In the genomic region with DNA sequence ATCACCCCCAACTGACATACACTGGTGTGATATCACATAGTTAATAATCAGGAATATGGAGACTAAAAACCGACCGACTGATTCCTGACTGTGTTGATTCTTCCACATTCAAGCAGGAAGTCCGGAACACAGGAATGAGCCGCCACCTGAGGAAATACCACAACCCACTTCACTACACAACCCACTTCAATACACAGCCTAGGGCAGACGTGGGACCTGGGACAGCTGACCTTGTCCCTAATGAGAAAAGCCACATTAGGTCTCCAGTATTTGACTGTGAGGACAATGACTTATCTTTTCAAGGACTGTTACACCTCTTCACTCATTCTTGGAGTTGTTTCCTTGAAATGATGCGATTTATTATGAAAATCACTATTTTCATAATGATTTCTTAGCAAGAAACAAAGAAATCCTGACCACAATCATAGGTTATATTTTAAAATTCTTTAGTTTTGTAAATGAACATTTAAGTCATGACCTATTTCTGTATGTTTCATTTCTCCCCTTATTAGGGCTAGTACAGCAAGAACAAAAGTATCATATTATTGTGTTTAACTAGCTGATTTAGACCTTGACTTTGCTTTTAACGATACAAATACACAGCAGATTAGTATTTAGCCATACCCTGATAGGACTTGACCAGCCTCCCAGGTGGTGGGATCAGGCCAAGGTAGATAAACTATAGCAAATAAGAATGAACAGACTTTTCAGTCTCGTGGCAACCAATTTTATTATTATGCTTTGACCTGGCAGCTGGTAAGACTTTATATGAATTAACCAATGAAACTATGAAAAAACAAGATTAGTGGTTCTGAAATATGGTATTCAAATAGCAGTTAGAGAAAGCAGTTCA, we compare ENCODE assay signal across 17 cellular contexts. TPM values are rescaled to one million over a fixed set of nuclear protein-coding genes. Genes with fewer than 3 reads are reported as not detected.
DNase-seq lines count a peak whose midpoint lies in the region; ATAC-seq and TF ChIP-seq lines count a peak whose summit lies in the region.
"Had no signal": no experiment of that assay in that cellular context is flagged by ENCODE, and none has a peak within 500 bp of the region (broad histone marks: within the 10 kb centered on the region; RNA-seq: fewer than 3 reads in every experiment).

No MANE protein-coding gene starts in this region.

- no peak for TF ChIP-seq POLR2A in transverse colon (IDR thresholded peaks at IDR 0.05)

- H3K36me3 ChIP-seq in lower lobe of right lung: no peaks in the 10 kb centered on the region
- no peaks in the 10 kb centered on the region for H3K36me3 ChIP-seq in transverse colon
- H3K36me3 ChIP-seq: HAP-1 had no signal

- H3K9me3 ChIP-seq in lower lobe of right lung (no peaks in the 10 kb centered on the region), transverse colon (no peaks in the 10 kb centered on the region)
- H3K9me3 ChIP-seq: HAP-1, SK-N-SH, testis had no signal

- in situ Hi-C loops in transverse colon (cut with MboI; ENCODE audit: low pct_ligation_motif_present in 1 of 4, low pct_unique_long_range_greater_than_20kb in 1 of 4, low sequenced_read_pairs in 3 of 4): loop anchor here in 1 of 4 donors (10.0 kb wide), 1 partner anchor 69 kb away; no protein-coding TSS in a partner anchor

- no peaks in the 10 kb centered on the region for H3K9me3 Mint-ChIP-seq in activated T-cell treated with anti-CD3 and anti-CD28 coated beads, Interleukin-2, amount 50 U/mL, for 24 hours
- no peaks in the 10 kb centered on the region for H3K9me3 Mint-ChIP-seq in activated T-helper 1 cell treated with anti-CD3 and anti-CD28 coated beads, Interleukin-12 subunit alpha, Interleukin-12 subunit beta, Interleukin-2, Interleukin-4 antibody, amounts not matched to agents 30 ng/mL and 10 ng/mL and 1 ng/mL, durations not matched to agents 14 hours and 24 hours and 36 hours

- H3K36me3 Mint-ChIP-seq in activated T-cell treated with anti-CD3 and anti-CD28 coated beads, Interleukin-2, amount 50 U/mL, for 24 hours (ENCODE audit: low read depth): peaks cover 88% of the 10 kb centered on the region
- peaks cover 31% of the 10 kb centered on the region for H3K36me3 Mint-ChIP-seq in activated T-helper 1 cell treated with anti-CD3 and anti-CD28 coated beads, Interleukin-12 subunit alpha, Interleukin-12 subunit beta, Interleukin-2, Interleukin-4 antibody, amounts not matched to agents 30 ng/mL and 10 ng/mL and 1 ng/mL, durations not matched to agents 14 hours and 24 hours and 36 hours (ENCODE audit: low read depth)

- no peak for TF ChIP-seq EP300 in transverse colon (IDR thresholded peaks at IDR 0.05; ENCODE audit: low read depth)

- intact Hi-C loops in activated T-helper 1 cell treated with anti-CD3 and anti-CD28 coated beads, Interleukin-12 subunit alpha, Interleukin-12 subunit beta, Interleukin-2, Interleukin-4 antibody, amounts not matched to agents 30 ng/mL and 10 ng/mL and 1 ng/mL, durations not matched to agents 14 hours and 24 hours and 36 hours (cut with micrococcal nuclease): loop anchor here (2.0 kb wide), 1 partner anchor 17 kb away; no protein-coding TSS in a partner anchor
- intact Hi-C loops in lower lobe of right lung (cut with DNase I) (no loop called here), transverse colon (cut with DNase I; ENCODE audit: low total_unique reads) (no loop called here)

- H3K4me1 Mint-ChIP-seq in activated T-cell treated with anti-CD3 and anti-CD28 coated beads, Interleukin-2, amount 50 U/mL, for 24 hours (ENCODE audit: low read depth): peaks cover 95% of the 10 kb centered on the region
- peaks cover 91% of the 10 kb centered on the region for H3K4me1 Mint-ChIP-seq in activated T-helper 1 cell treated with anti-CD3 and anti-CD28 coated beads, Interleukin-12 subunit alpha, Interleukin-12 subunit beta, Interleukin-2, Interleukin-4 antibody, amounts not matched to agents 30 ng/mL and 10 ng/mL and 1 ng/mL, durations not matched to agents 14 hours and 24 hours and 36 hours (ENCODE audit: low read depth)

- H3K27me3 ChIP-seq in lower lobe of right lung (ENCODE audit: low read depth) (no peaks in the 10 kb centered on the region), transverse colon (no peaks in the 10 kb centered on the region)
- H3K27me3 ChIP-seq: testis had no signal

- H3K27ac Mint-ChIP-seq in activated T-cell treated with anti-CD3 and anti-CD28 coated beads, Interleukin-2, amount 50 U/mL, for 24 hours: peak overlapping the region; percentile 97
- H3K27ac Mint-ChIP-seq in activated T-helper 1 cell treated with anti-CD3 and anti-CD28 coated beads, Interleukin-12 subunit alpha, Interleukin-12 subunit beta, Interleukin-2, Interleukin-4 antibody, amounts not matched to agents 30 ng/mL and 10 ng/mL and 1 ng/mL, durations not matched to agents 14 hours and 24 hours and 36 hours: peak overlapping the region; percentile 67

- H3K27me3 Mint-ChIP-seq in activated T-cell treated with anti-CD3 and anti-CD28 coated beads, Interleukin-2, amount 50 U/mL, for 24 hours: no peaks in the 10 kb centered on the region
- H3K27me3 Mint-ChIP-seq in activated T-helper 1 cell treated with anti-CD3 and anti-CD28 coated beads, Interleukin-12 subunit alpha, Interleukin-12 subunit beta, Interleukin-2, Interleukin-4 antibody, amounts not matched to agents 30 ng/mL and 10 ng/mL and 1 ng/mL, durations not matched to agents 14 hours and 24 hours and 36 hours (ENCODE audit: insufficient read depth): no peaks in the 10 kb centered on the region

- H3K4me1 ChIP-seq in lower lobe of right lung (peaks cover 83% of the 10 kb centered on the region), transverse colon (peaks cover 5 to 24% (median 15%) of the 10 kb centered on the region in 4 donors)

- H3K27ac ChIP-seq in lower lobe of right lung (peak overlapping the region; percentile 69), transverse colon (peak overlapping the region in 3 of 4 donors; percentile 2 to 57 (median 27)), caudate nucleus (ENCODE audit: low read depth, low read length) (no peak overlapping the region)

- TF ChIP-seq CTCF in lower lobe of right lung (IDR thresholded peaks at IDR 0.05) (no peak), transverse colon (IDR thresholded peaks at IDR 0.05) (no peak)

- peak; percentile 82 to 89 for ATAC-seq in lower lobe of right lung
- ATAC-seq: activated CD4-positive, CD25-positive, alpha-beta regulatory T cell treated with anti-CD3 and anti-CD28 coated beads, Interleukin-2, amount 50 U/mL, for 24 hours; left lobe of liver had no signal

- WGBS in transverse colon (ENCODE audit: low coverage in 1 of 2), 2 donors: 60 to 79% methylated on average over 3 to 8 of the region's 8 CpGs

- H3K4me3 ChIP-seq in lower lobe of right lung (no peak overlapping the region), transverse colon (no peak overlapping the region)
- H3K4me3 ChIP-seq: HAP-1, testis had no signal

- H3K4me3 Mint-ChIP-seq in activated T-cell treated with anti-CD3 and anti-CD28 coated beads, Interleukin-2, amount 50 U/mL, for 24 hours: peak overlapping the region; percentile 69
- peak overlapping the region; percentile 52 for H3K4me3 Mint-ChIP-seq in activated T-helper 1 cell treated with anti-CD3 and anti-CD28 coated beads, Interleukin-12 subunit alpha, Interleukin-12 subunit beta, Interleukin-2, Interleukin-4 antibody, amounts not matched to agents 30 ng/mL and 10 ng/mL and 1 ng/mL, durations not matched to agents 14 hours and 24 hours and 36 hours

- no peak for DNase-seq in activated T-cell treated with anti-CD3 and anti-CD28 coated beads, Interleukin-2, amount 50 U/mL, for 24 hours
- no peak for DNase-seq in activated T-cell treated with anti-CD3 and anti-CD28 coated beads, Interleukin-2, amount 50 U/mL, for 1 hour
- no peak for DNase-seq in activated T-helper 1 cell treated with anti-CD3 and anti-CD28 coated beads, Interleukin-12 subunit alpha, Interleukin-12 subunit beta, Interleukin-2, Interleukin-4 antibody, amounts not matched to agents 30 ng/mL and 10 ng/mL and 1 ng/mL, durations not matched to agents 14 hours and 24 hours and 36 hours (ENCODE audit: low spot score)
- peak; percentile 59 for DNase-seq in lower lobe of right lung
- DNase-seq in transverse colon: no peak
- no peak for DNase-seq in COR-L47 (lab: John Stamatoyannopoulos, UW)
- no peak for DNase-seq in NCI-H1930 (lab: John Stamatoyannopoulos, UW)
- no peak for DNase-seq in caudate nucleus (lab: John Stamatoyannopoulos, UW)
- DNase-seq: DMS 273 treated with DMSO at 0.1 percent for 48 hours, erythroblast, head of caudate nucleus, NCI-H2171, SK-N-SH, testis had no signal

RNA-seq across cellular contexts. Expression of gene RAB27A, which starts 6.1 kb away (rescaled TPM):
- total RNA-seq in activated T-helper 1 cell treated with anti-CD3 and anti-CD28 coated beads, Interleukin-12 subunit alpha, Interleukin-12 subunit beta, Interleukin-2, Interleukin-4 antibody, amounts not matched to agents 30 ng/mL and 10 ng/mL and 1 ng/mL, durations not matched to agents 14 hours and 24 hours and 36 hours: 98.6 and 100 TPM in 2 replicates
- 63.4 TPM for total RNA-seq in lower lobe of right lung
- 10 to 100 TPM in 3 of 4 donors, 1 to 10 TPM in 1; 9.4 to 65.7 (median 24.1) TPM for total RNA-seq in transverse colon

RNA-seq across cellular contexts. Expression of gene PIGBOS1, which starts 35.4 kb away (rescaled TPM):
- 10.3 and 11.8 TPM in 2 replicates for total RNA-seq in activated T-helper 1 cell treated with anti-CD3 and anti-CD28 coated beads, Interleukin-12 subunit alpha, Interleukin-12 subunit beta, Interleukin-2, Interleukin-4 antibody, amounts not matched to agents 30 ng/mL and 10 ng/mL and 1 ng/mL, durations not matched to agents 14 hours and 24 hours and 36 hours
- total RNA-seq in lower lobe of right lung (13.8 TPM), transverse colon (10 to 100 TPM in 2 of 4 donors, not detected in 2; 14.2 to 14.8 TPM)

RNA-seq across cellular contexts. Expression of gene PIGB, which starts 35.5 kb away (rescaled TPM):
- 14.0 and 19.9 TPM in 2 replicates for total RNA-seq in activated T-helper 1 cell treated with anti-CD3 and anti-CD28 coated beads, Interleukin-12 subunit alpha, Interleukin-12 subunit beta, Interleukin-2, Interleukin-4 antibody, amounts not matched to agents 30 ng/mL and 10 ng/mL and 1 ng/mL, durations not matched to agents 14 hours and 24 hours and 36 hours
- total RNA-seq in lower lobe of right lung: 14.4 TPM
- 10 to 100 TPM in 3 of 4 donors, under 1 TPM in 1; 0.60 to 15.3 (median 14.5) TPM for total RNA-seq in transverse colon
